ENCODE assay signal across 8 cellular contexts in the genomic region with DNA sequence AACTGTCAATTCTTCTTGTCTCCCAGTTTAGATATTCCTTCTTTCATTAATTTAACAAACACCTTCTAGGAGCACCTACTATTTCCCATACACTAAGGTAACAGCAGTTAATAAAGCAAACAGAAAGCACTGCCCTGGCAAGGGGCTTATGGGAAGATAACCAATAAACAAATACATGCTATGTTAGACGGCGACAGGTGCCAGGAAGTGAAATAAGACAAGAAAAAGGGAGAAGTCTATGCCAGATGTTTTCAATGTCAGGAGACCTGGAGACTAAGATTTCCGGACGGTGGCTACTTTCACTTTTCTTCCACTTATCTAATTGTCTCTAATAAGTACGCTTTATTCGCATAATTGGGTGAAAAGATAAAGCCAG. TPM values are rescaled to one million over a fixed set of nuclear protein-coding genes. Genes with fewer than 3 reads are reported as not detected.
DNase-seq lines count a peak whose midpoint lies in the region; ATAC-seq and TF ChIP-seq lines count a peak whose summit lies in the region.

No MANE protein-coding gene starts in this region.

- H3K9ac ChIP-seq in HUES48 (ENCODE audit: low read depth, low read length), result peak overlapping the region; percentile 74

- CTCF ChIA-PET in activated CD4-positive, alpha-beta memory T cell treated with anti-CD3 and anti-CD28 coated beads, Interleukin-2, amount 10 ng/mL, durations not matched to agents 7 days and 5 days (lab: Charles Lee), result no interaction called here

- H3K27me3 Mint-ChIP-seq in activated CD4-positive, alpha-beta memory T cell treated with anti-CD3 and anti-CD28 coated beads, Interleukin-2, amount 10 ng/mL, durations not matched to agents 7 days and 5 days, result no peaks in the 10 kb centered on the region

- TF ChIP-seq CTCF in right atrium auricular region (IDR thresholded peaks at IDR 0.05) (no peak), sigmoid colon (IDR thresholded peaks at IDR 0.05) (no peak)

- peak overlapping the region; percentile 85 for H3K4me3 Mint-ChIP-seq in activated CD4-positive, alpha-beta memory T cell treated with anti-CD3 and anti-CD28 coated beads, Interleukin-2, amount 10 ng/mL, durations not matched to agents 7 days and 5 days

- no peak for TF ChIP-seq POLR2A in sigmoid colon (IDR thresholded peaks at IDR 0.05)

- peaks cover 33% of the 10 kb centered on the region for H3K36me3 Mint-ChIP-seq in activated CD4-positive, alpha-beta memory T cell treated with anti-CD3 and anti-CD28 coated beads, Interleukin-2, amount 10 ng/mL, durations not matched to agents 7 days and 5 days (ENCODE audit: low read depth)

- peaks cover 26% of the 10 kb centered on the region for H3K4me1 Mint-ChIP-seq in activated CD4-positive, alpha-beta memory T cell treated with anti-CD3 and anti-CD28 coated beads, Interleukin-2, amount 10 ng/mL, durations not matched to agents 7 days and 5 days

- no peaks in the 10 kb centered on the region for H3K9me3 ChIP-seq in HUES48 (ENCODE audit: control insufficient read depth, insufficient read depth, low read length)
- H3K9me3 ChIP-seq in right atrium auricular region, result no peaks in the 10 kb centered on the region
- no peaks in the 10 kb centered on the region for H3K9me3 ChIP-seq in sigmoid colon

- TF ChIP-seq EP300 in sigmoid colon (IDR thresholded peaks at IDR 0.05), result no peak

- POLR2A ChIA-PET in activated CD4-positive, alpha-beta memory T cell treated with anti-CD3 and anti-CD28 coated beads, Interleukin-2, amount 10 ng/mL, durations not matched to agents 7 days and 5 days (lab: Charles Lee), result interaction anchor here (1.4 to 3.1 kb wide), 7 partner anchors 32 to 466 kb away, joined by 3 to 26 read pairs (median 15); a partner anchor contains a TSS

- peak overlapping the region; percentile 76 for H3K27ac ChIP-seq in HUES48 (ENCODE audit: low read depth, low read length)
- peak overlapping the region; percentile 92 to 96 for H3K27ac ChIP-seq in right atrium auricular region
- peak overlapping the region; percentile 83 to 95 (median 93) for H3K27ac ChIP-seq in sigmoid colon

- H3K4me3 ChIP-seq in HUES48 (ENCODE audit: low read depth, low read length), result peak overlapping the region; percentile 98
- H3K4me3 ChIP-seq in right atrium auricular region, result peak overlapping the region; percentile 67 to 78
- H3K4me3 ChIP-seq in sigmoid colon, result peak overlapping the region; percentile 81 to 93 (median 90)

- H3K4me1 ChIP-seq in HUES48 (ENCODE audit: control insufficient read depth, insufficient read depth, low read length) (peaks cover 25% of the 10 kb centered on the region; the same call in 1 of the 2 replicates), right atrium auricular region (peaks cover 0 to 16% of the 10 kb centered on the region in 2 donors), sigmoid colon (peaks cover 0 to 23% (median 22%) of the 10 kb centered on the region in 4 donors)

- 0% methylated on average over 6 of the region's 6 CpGs for WGBS in sigmoid colon, 2 donors

- peak; percentile 31 for ATAC-seq in GM21360 (IDR thresholded peaks at IDR 0.05; ENCODE audit: unreplicated experiment)

- H3K27me3 ChIP-seq in HUES48 (ENCODE audit: control insufficient read depth, insufficient read depth, low read length) (no peaks in the 10 kb centered on the region), right atrium auricular region (no peaks in the 10 kb centered on the region), sigmoid colon (no peaks in the 10 kb centered on the region)

- peak overlapping the region; percentile 69 for H3K27ac Mint-ChIP-seq in activated CD4-positive, alpha-beta memory T cell treated with anti-CD3 and anti-CD28 coated beads, Interleukin-2, amount 10 ng/mL, durations not matched to agents 7 days and 5 days

- H3K9me3 Mint-ChIP-seq in activated CD4-positive, alpha-beta memory T cell treated with anti-CD3 and anti-CD28 coated beads, Interleukin-2, amount 10 ng/mL, durations not matched to agents 7 days and 5 days, result peaks cover 12% of the 10 kb centered on the region

- peak; percentile 17 for DNase-seq in EL
- DNase-seq in activated CD4-positive, alpha-beta memory T cell treated with anti-CD3 and anti-CD28 coated beads, Interleukin-2, amount 10 ng/mL, durations not matched to agents 7 days and 5 days, result no peak
- no peak for DNase-seq in right atrium auricular region (ENCODE audit: low spot score)
- DNase-seq in sigmoid colon, result no peak
- no peak for DNase-seq in SKM-1 (lab: John Stamatoyannopoulos, UW; ENCODE audit: unreplicated experiment)
- no peak for DNase-seq in HUDEP-2 (lab: John Stamatoyannopoulos, UW; ENCODE audit: unreplicated experiment in 76 of 76)

- H3K36me3 ChIP-seq in HUES48 (ENCODE audit: control insufficient read depth, insufficient read depth, low read length), result no peaks in the 10 kb centered on the region
- H3K36me3 ChIP-seq in right atrium auricular region, result no peaks in the 10 kb centered on the region
- no peaks in the 10 kb centered on the region for H3K36me3 ChIP-seq in sigmoid colon

- intact Hi-C loops in sigmoid colon (cut with DNase I), result loop anchor here (2.0 to 5.0 kb wide), 4 partner anchors 33 to 188 kb away; a partner anchor contains a TSS

RNA-seq across cellular contexts. Expression of a gene that starts 32.5 kb away (rescaled TPM):
- total RNA-seq in activated CD4-positive, alpha-beta memory T cell treated with anti-CD3 and anti-CD28 coated beads, Interleukin-2, amount 10 ng/mL, durations not matched to agents 7 days and 5 days, result 10 to 100 TPM; 17.8 to 19.6 TPM
- 1 to 10 TPM; 5.1 to 5.9 TPM for total RNA-seq in right atrium auricular region
- 10 to 100 TPM in 2 of 4 donors, 1 to 10 TPM in 2; 7.1 to 13.3 (median 10.6) TPM for total RNA-seq in sigmoid colon
- polyA plus RNA-seq in sigmoid colon, result 1 to 10 TPM; 1.2 to 6.5 (median 1.2) TPM

RNA-seq across cellular contexts. Expression of a gene that starts 45.0 kb away (rescaled TPM):
- total RNA-seq in activated CD4-positive, alpha-beta memory T cell treated with anti-CD3 and anti-CD28 coated beads, Interleukin-2, amount 10 ng/mL, durations not matched to agents 7 days and 5 days, result under 1 TPM; 0.60 to 0.98 TPM
- 1 to 10 TPM; 2.1 to 3.4 TPM for total RNA-seq in right atrium auricular region
- total RNA-seq in sigmoid colon, result 1 to 10 TPM; 2.7 to 7.1 (median 5.5) TPM
- 1 to 10 TPM in 2 of 3 donors, under 1 TPM in 1; 0.60 to 2.5 (median 1.8) TPM for polyA plus RNA-seq in sigmoid colon
